In the genomic region with DNA sequence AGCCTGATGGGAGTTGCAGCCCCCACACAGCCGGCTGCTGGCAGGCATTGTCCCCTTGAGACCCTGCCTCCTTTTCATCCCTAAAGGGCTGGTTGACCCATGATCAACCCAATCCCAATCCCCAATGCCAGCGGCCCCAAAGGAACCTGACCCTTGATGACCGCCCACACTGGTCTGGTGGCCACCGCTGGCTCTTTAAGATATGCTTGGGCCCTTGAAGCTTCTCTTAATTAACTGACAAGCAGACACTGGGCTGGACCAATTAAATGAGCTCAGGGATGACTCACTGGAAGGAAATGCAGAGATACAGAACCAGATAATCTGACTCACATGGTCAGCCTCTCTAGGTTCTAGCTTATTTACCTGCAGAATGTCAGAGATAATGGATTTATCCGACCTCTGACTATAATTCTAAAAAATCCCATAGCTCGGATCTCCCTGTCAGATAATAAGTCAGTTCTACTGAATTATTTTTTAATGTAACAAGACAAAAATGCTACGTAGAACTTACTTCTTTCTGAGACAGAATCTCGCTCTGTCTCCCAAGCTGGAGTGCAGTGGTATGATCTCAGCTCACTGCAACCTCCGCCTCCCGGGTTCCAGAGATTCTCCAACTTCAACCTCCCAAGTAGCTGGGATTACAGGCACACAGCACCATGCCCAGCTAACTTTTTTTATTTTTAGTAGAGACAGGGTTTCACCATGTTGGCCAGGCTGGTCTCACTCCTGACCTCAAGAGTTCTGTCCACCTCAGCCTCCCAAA, we compare ENCODE assay signal across 11 cellular contexts. TPM values are rescaled to one million over a fixed set of nuclear protein-coding genes. Genes with fewer than 3 reads are reported as not detected.
DNase-seq lines count a peak whose midpoint lies in the region; ATAC-seq and TF ChIP-seq lines count a peak whose summit lies in the region.
"Had no signal": no experiment of that assay in that cellular context is flagged by ENCODE, and none has a peak within 500 bp of the region (broad histone marks: within the 10 kb centered on the region; RNA-seq: fewer than 3 reads in every experiment).

No MANE protein-coding gene starts in this region.

- H3K4me3 ChIP-seq in NB4 (ENCODE audit: low read depth, low read length) = no peak overlapping the region
- H3K4me3 ChIP-seq in cardiac fibroblast (replicated peaks in 1 of 2; ENCODE audit: low read depth in 2 of 2, low read length in 2 of 2) = no peak overlapping the region
- no peak overlapping the region for H3K4me3 ChIP-seq in mesodermal cell (ENCODE audit: extremely low read depth, insufficient read depth, low read length, poor library complexity, severe bottlenecking)
- H3K4me3 ChIP-seq: upper lobe of left lung had no signal

- ATAC-seq in HG02938 (IDR thresholded peaks at IDR 0.05; ENCODE audit: unreplicated experiment) (no peak), HG02973 (IDR thresholded peaks at IDR 0.05; ENCODE audit: unreplicated experiment) (no peak)

- DNase-seq in EL (peak; percentile 93), NB4 (ENCODE audit: low read depth) (peak; percentile 73), cardiac fibroblast (ENCODE audit: low read depth in 2 of 2) (peak; percentile 56 to 77), ureter (ENCODE audit: low spot score) (no peak), NCI-H146 (lab: John Stamatoyannopoulos, UW) (no peak)
- DNase-seq: activated T-cell treated with anti-CD3 and anti-CD28 coated beads, Interleukin-2, amount 50 U/mL, for 24 hours; glutamatergic neuron; upper lobe of left lung had no signal

- H3K9me3 ChIP-seq in mesodermal cell (ENCODE audit: control insufficient read depth, low read length) = peaks cover 8% of the 10 kb centered on the region
- H3K9me3 ChIP-seq: upper lobe of left lung had no signal

- peak overlapping the region; percentile 89 for H3K27ac ChIP-seq in mesodermal cell (ENCODE audit: low read depth, low read length, severe bottlenecking)
- H3K27ac ChIP-seq: upper lobe of left lung had no signal

- no peak for TF ChIP-seq POLR2A in NB4 (IDR thresholded peaks at IDR 0.05; ENCODE audit: extremely low read depth, insufficient read length)

- 67 to 83% methylated on average over 8 of the region's 10 CpGs for WGBS in mesodermal cell (ENCODE audit: insufficient coverage in 2 of 2), 2 experiments

- TF ChIP-seq CTCF in NB4 (IDR thresholded peaks at IDR 0.05; ENCODE audit: low read depth, low read length) (no peak), cardiac fibroblast (IDR thresholded peaks at IDR 0.05; ENCODE audit: low read depth, low read length) (no peak)

- H3K36me3 ChIP-seq in mesodermal cell (ENCODE audit: control insufficient read depth, insufficient read depth, low read length) = no peaks in the 10 kb centered on the region
- H3K36me3 ChIP-seq: upper lobe of left lung had no signal

- peaks cover 9% of the 10 kb centered on the region for H3K4me1 ChIP-seq in mesodermal cell (ENCODE audit: control insufficient read depth, insufficient read depth, low read length, poor library complexity, severe bottlenecking)
- H3K4me1 ChIP-seq: upper lobe of left lung had no signal

RNA-seq across cellular contexts. Expression of a gene that starts 11.1 kb away (rescaled TPM):
- polyA plus RNA-seq in mesodermal cell (2013, experiment 1 of 2) = not detected
- not detected for polyA plus RNA-seq in mesodermal cell (2013, experiment 2 of 2)
- not detected for total RNA-seq in ureter
- total RNA-seq: upper lobe of left lung had no signal

RNA-seq across cellular contexts. Expression of a gene that starts 46.7 kb away (rescaled TPM):
- 10.9 TPM for polyA plus RNA-seq in mesodermal cell (2013, experiment 1 of 2)
- 11.0 TPM for polyA plus RNA-seq in mesodermal cell (2013, experiment 2 of 2)
- total RNA-seq in ureter = 106 TPM

Comparison
In these comparisons a context has a peak if more than half of its experiments do, and no peak if none do; other contexts are left out.
1. DNase-seq: peak in EL (single experiment), NB4 (single experiment) and cardiac fibroblast (2 of 2); none in ureter (single experiment) and NCI-H146 (single experiment).